In genomic region chr17:82668631-82669099, GRCh38 we compare ENCODE assay signal across 8 cellular contexts. TPM values are rescaled to one million over a fixed set of nuclear protein-coding genes. Genes with fewer than 3 reads are reported as not detected.
DNase-seq lines count a peak whose midpoint lies in the region; ATAC-seq and TF ChIP-seq lines count a peak whose summit lies in the region.

No MANE protein-coding gene starts in this region.

- no peaks in the 10 kb centered on the region for H3K27me3 ChIP-seq in endodermal cell (ENCODE audit: control insufficient read depth, insufficient read depth, low read length, poor library complexity, severe bottlenecking)
- no peaks in the 10 kb centered on the region for H3K27me3 ChIP-seq in CD4-positive, alpha-beta memory T cell (ENCODE audit: insufficient read depth, low read length)

- H3K36me3 Mint-ChIP-seq in activated B cell treated with CpG ODN at 0.5 μM for 24 hours (ENCODE audit: low read depth) (no peaks in the 10 kb centered on the region), endodermal cell (ENCODE audit: low read depth) (no peaks in the 10 kb centered on the region), mesothelial cell of epicardium (peaks cover 2% of the 10 kb centered on the region)
- peaks cover 0 to 2% of the 10 kb centered on the region in 2 donors for H3K36me3 Mint-ChIP-seq in CD4-positive, alpha-beta memory T cell

- H3K4me3 Mint-ChIP-seq in activated B cell treated with CpG ODN at 0.5 μM for 24 hours (peak overlapping the region; percentile 67), endodermal cell (no peak overlapping the region), mesothelial cell of epicardium (no peak overlapping the region)
- H3K4me3 Mint-ChIP-seq in CD4-positive, alpha-beta memory T cell, result peak overlapping the region in 1 of 8 donors; percentile 51

- no peak overlapping the region for H3K9ac ChIP-seq in endodermal cell (ENCODE audit: extremely low read depth, low read length, poor library complexity, severe bottlenecking)

- TF ChIP-seq CTCF in activated B cell treated with CpG ODN at 0.5 μM for 24 hours (IDR thresholded peaks at IDR 0.05) (no peak), endodermal cell (conservative IDR thresholded peaks at IDR 0.05) (peak; percentile 88), mesothelial cell of epicardium (IDR thresholded peaks at IDR 0.05; ENCODE audit: unreplicated experiment) (peak; percentile 16)

- intact Hi-C loops in activated B cell treated with CpG ODN at 0.5 μM for 24 hours (cut with micrococcal nuclease), result loop anchor here (1.0 kb wide), 1 partner anchor 107 kb away; no protein-coding TSS in a partner anchor
- intact Hi-C loops in CD4-positive, alpha-beta memory T cell (cut with micrococcal nuclease), result loop anchor here (2.0 kb wide), 1 partner anchor 106 kb away; no protein-coding TSS in a partner anchor

- H3K9me3 ChIP-seq in endodermal cell (ENCODE audit: control insufficient read depth, low read length), result no peaks in the 10 kb centered on the region
- no peaks in the 10 kb centered on the region for H3K9me3 ChIP-seq in CD4-positive, alpha-beta memory T cell (ENCODE audit: control insufficient read depth in 1 of 2, low read length in 2 of 2)

- H3K27ac Mint-ChIP-seq in activated B cell treated with CpG ODN at 0.5 μM for 24 hours (peak overlapping the region; percentile 30), endodermal cell (peak overlapping the region; percentile 54), mesothelial cell of epicardium (peak overlapping the region; percentile 77)
- H3K27ac Mint-ChIP-seq in CD4-positive, alpha-beta memory T cell, result peak overlapping the region in 1 of 7 donors; percentile 48

- ATAC-seq in activated B cell treated with CpG ODN at 0.5 μM for 24 hours (ENCODE audit: low read depth), result peak; percentile 98
- no peak for ATAC-seq in HG02759 (IDR thresholded peaks at IDR 0.05; ENCODE audit: unreplicated experiment)

- H3K4me1 ChIP-seq in endodermal cell (ENCODE audit: control insufficient read depth, insufficient read depth, low read length), result no peaks in the 10 kb centered on the region
- H3K4me1 ChIP-seq in CD4-positive, alpha-beta memory T cell (ENCODE audit: insufficient read depth, low read length), result no peaks in the 10 kb centered on the region

- WGBS in endodermal cell (ENCODE audit: insufficient coverage in 1 of 2, insufficient read length in 1 of 2), 2 experiments, result 43 to 55% methylated on average over 15 to 20 of the region's 20 CpGs

- H3K27ac ChIP-seq in endodermal cell (ENCODE audit: low read depth, low read length), result no peak overlapping the region
- no peak overlapping the region for H3K27ac ChIP-seq in CD4-positive, alpha-beta memory T cell (ENCODE audit: low read depth, low read length)

- H3K27me3 Mint-ChIP-seq in activated B cell treated with CpG ODN at 0.5 μM for 24 hours, result peaks cover 2% of the 10 kb centered on the region
- no peaks in the 10 kb centered on the region for H3K27me3 Mint-ChIP-seq in endodermal cell (ENCODE audit: insufficient read depth)
- H3K27me3 Mint-ChIP-seq in mesothelial cell of epicardium (ENCODE audit: low read depth), result no peaks in the 10 kb centered on the region
- no peaks in the 10 kb centered on the region for H3K27me3 Mint-ChIP-seq in CD4-positive, alpha-beta memory T cell

- CTCF ChIA-PET in activated B cell treated with CpG ODN at 0.5 μM for 24 hours (lab: Charles Lee), result interaction anchor here (0.7 to 1.7 kb wide), 6 partner anchors 93 to 216 kb away, joined by 3 to 5 read pairs (median 4); no protein-coding TSS in a partner anchor
- CTCF ChIA-PET in CD4-positive, alpha-beta memory T cell (lab: Charles Lee; ENCODE audit: partially characterized antibody), result interaction anchor here (1.1 to 1.6 kb wide), 2 partner anchors 99 to 107 kb away, joined by 4 to 5 read pairs; no protein-coding TSS in a partner anchor

- POLR2A ChIA-PET in activated B cell treated with CpG ODN at 0.5 μM for 24 hours (lab: Charles Lee), result interaction anchor here (0.6 kb wide), 1 partner anchor 112 kb away, joined by 4 read pairs; no protein-coding TSS in a partner anchor
- POLR2A ChIA-PET in CD4-positive, alpha-beta memory T cell (lab: Charles Lee; ENCODE audit: partially characterized antibody), result no interaction called here

- DNase-seq in CMK (ENCODE audit: low read depth) (peak; percentile 56), HT1080 (ENCODE audit: low read depth) (peak; percentile 63), activated B cell treated with CpG ODN at 0.5 μM for 24 hours (peak; percentile 33), endodermal cell (peak; percentile 94), mesothelial cell of epicardium (ENCODE audit: low spot score in 2 of 2, unreplicated experiment in 2 of 2) (no peak), stromal cell of bone marrow (ENCODE audit: low read depth) (peak; percentile 38)
- DNase-seq in CD4-positive, alpha-beta memory T cell, result no peak

- H3K4me1 Mint-ChIP-seq in activated B cell treated with CpG ODN at 0.5 μM for 24 hours, result peaks cover 6% of the 10 kb centered on the region
- H3K4me1 Mint-ChIP-seq in endodermal cell, result peaks cover 9% of the 10 kb centered on the region
- peaks cover 10% of the 10 kb centered on the region for H3K4me1 Mint-ChIP-seq in mesothelial cell of epicardium
- peaks cover 5 to 9% (median 6%) of the 10 kb centered on the region in 4 donors for H3K4me1 Mint-ChIP-seq in CD4-positive, alpha-beta memory T cell

- H3K36me3 ChIP-seq in endodermal cell (ENCODE audit: control insufficient read depth, insufficient read depth, low read length), result no peaks in the 10 kb centered on the region
- H3K36me3 ChIP-seq in CD4-positive, alpha-beta memory T cell (ENCODE audit: insufficient read depth, low read length), result no peaks in the 10 kb centered on the region

- H3K4me3 ChIP-seq in endodermal cell (ENCODE audit: low read length), result no peak overlapping the region
- no peak overlapping the region for H3K4me3 ChIP-seq in CD4-positive, alpha-beta memory T cell (ENCODE audit: low read length in 2 of 2)

- H3K9me3 Mint-ChIP-seq in activated B cell treated with CpG ODN at 0.5 μM for 24 hours (no peaks in the 10 kb centered on the region), endodermal cell (no peaks in the 10 kb centered on the region), mesothelial cell of epicardium (no peaks in the 10 kb centered on the region)
- no peaks in the 10 kb centered on the region for H3K9me3 Mint-ChIP-seq in CD4-positive, alpha-beta memory T cell

RNA-seq across cellular contexts. Expression of gene WDR45B, which starts 20.4 kb away (rescaled TPM):
- 89.2 and 102 TPM in 2 replicates for total RNA-seq in HT1080 (2014; rRNA removed; shearing (Covaris generic))
- 105 and 110 TPM in 2 replicates for polyA plus RNA-seq in HT1080 (2015; cell fraction: cytosol; rRNA removed)
- 86.0 and 87.7 TPM in 2 replicates for polyA plus RNA-seq in HT1080 (2015; cell fraction: nucleus; rRNA removed)
- total RNA-seq in activated B cell treated with CpG ODN at 0.5 μM for 24 hours, result 48.3 and 51.2 TPM in 2 replicates
- total RNA-seq in endodermal cell, result 10 to 100 TPM; 75.3 to 79.1 TPM
- 79.0 TPM for polyA plus RNA-seq in endodermal cell (2013, experiment 1 of 2)
- polyA plus RNA-seq in endodermal cell (2013, experiment 2 of 2), result 79.4 TPM
- 90.2 to 93.3 TPM (median 92.3 TPM) in 3 replicates for total RNA-seq in mesothelial cell of epicardium
- 10 to 100 TPM; 66.3 to 66.7 TPM for total RNA-seq in CD4-positive, alpha-beta memory T cell
- polyA plus RNA-seq in CD4-positive, alpha-beta memory T cell, result 10 to 100 TPM; 35.1 to 48.4 TPM

RNA-seq across cellular contexts. Expression of gene RAB40B, which starts 29.8 kb away (rescaled TPM):
- total RNA-seq in HT1080 (2014; rRNA removed; shearing (Covaris generic)), result 5.8 and 6.1 TPM in 2 replicates
- 8.0 and 8.7 TPM in 2 replicates for polyA plus RNA-seq in HT1080 (2015; cell fraction: cytosol; rRNA removed)
- 5.4 and 5.6 TPM in 2 replicates for polyA plus RNA-seq in HT1080 (2015; cell fraction: nucleus; rRNA removed)
- total RNA-seq in activated B cell treated with CpG ODN at 0.5 μM for 24 hours, result 2.0 and 2.6 TPM in 2 replicates
- total RNA-seq in endodermal cell, result 1 to 10 TPM; 1.2 to 4.6 TPM
- polyA plus RNA-seq in endodermal cell (2013, experiment 1 of 2), result 7.2 TPM
- polyA plus RNA-seq in endodermal cell (2013, experiment 2 of 2), result 5.1 TPM
- 25.0 to 26.5 TPM (median 25.5 TPM) in 3 replicates for total RNA-seq in mesothelial cell of epicardium
- total RNA-seq in CD4-positive, alpha-beta memory T cell, result 1 to 10 TPM; 5.1 to 5.8 TPM
- 1 to 10 TPM; 2.6 to 4.0 TPM for polyA plus RNA-seq in CD4-positive, alpha-beta memory T cell

RNA-seq across cellular contexts. Expression of gene FN3KRP, which starts 47.8 kb away (rescaled TPM):
- total RNA-seq in HT1080 (2014; rRNA removed; shearing (Covaris generic)), result 22.6 and 32.0 TPM in 2 replicates
- polyA plus RNA-seq in HT1080 (2015; cell fraction: cytosol; rRNA removed), result 24.9 and 28.2 TPM in 2 replicates
- polyA plus RNA-seq in HT1080 (2015; cell fraction: nucleus; rRNA removed), result 26.8 and 28.8 TPM in 2 replicates
- total RNA-seq in activated B cell treated with CpG ODN at 0.5 μM for 24 hours, result 26.7 and 28.5 TPM in 2 replicates
- 10 to 100 TPM; 34.5 to 40.0 TPM for total RNA-seq in endodermal cell
- 32.5 TPM for polyA plus RNA-seq in endodermal cell (2013, experiment 1 of 2)
- 33.8 TPM for polyA plus RNA-seq in endodermal cell (2013, experiment 2 of 2)
- total RNA-seq in mesothelial cell of epicardium, result 30.3 to 31.6 TPM (median 30.6 TPM) in 3 replicates
- total RNA-seq in CD4-positive, alpha-beta memory T cell, result 10 to 100 TPM; 36.6 to 37.6 TPM
- 10 to 100 TPM; 24.6 to 65.2 TPM for polyA plus RNA-seq in CD4-positive, alpha-beta memory T cell

Comparison
In these comparisons a context has a peak if more than half of its experiments do, and no peak if none do; other contexts are left out.
1. DNase-seq: peak in CMK (single experiment), HT1080 (single experiment), activated B cell treated with CpG ODN at 0.5 μM for 24 hours (single experiment), endodermal cell (single experiment) and stromal cell of bone marrow (single experiment); none in mesothelial cell of epicardium (0 of 2) and CD4-positive, alpha-beta memory T cell (0 of 5).